20 cellular contexts compared by ENCODE assay signal in genomic region chr1:170518965-170519364, GRCh38.
"Had no signal": no experiment of that assay in that cellular context is flagged by ENCODE, and none has a peak within 500 bp of the region (broad histone marks: within the 10 kb centered on the region; RNA-seq: fewer than 3 reads in every experiment).

No MANE protein-coding gene starts in this region.

- H3K9me3 Mint-ChIP-seq: activated CD4-positive, alpha-beta T cell treated with anti-CD3 and anti-CD28 coated beads, Interleukin-2, amount 10 ng/mL, durations not matched to agents 24 days and 14 days; activated naive CD4-positive, alpha-beta T cell treated with anti-CD3 and anti-CD28 coated beads for 36 hours; activated T-cell treated with anti-CD3 and anti-CD28 coated beads, Interleukin-2, amount 50 U/mL, for 4 hours; natural killer cell treated with Interleukin-12 subunit alpha and Interleukin-12 subunit beta and Interleukin-15 and Interleukin-18, amount 100 ng/mL, for 72 hours; stimulated activated naive B cell treated with anti-CD40 and anti-IgM and Interleukin-4, amounts not matched to agents 10 μg/mL and 1 μg/mL and 100 μg/mL, for 72 hours had no signal

- H3K9ac ChIP-seq: parathyroid adenoma had no signal

- H3K4me1 Mint-ChIP-seq: activated CD4-positive, alpha-beta T cell treated with anti-CD3 and anti-CD28 coated beads, Interleukin-2, amount 10 ng/mL, durations not matched to agents 24 days and 14 days; immature natural killer cell; memory B cell; stimulated activated naive B cell treated with anti-CD40 and anti-IgM and Interleukin-4, amounts not matched to agents 10 μg/mL and 1 μg/mL and 100 μg/mL, for 72 hours had no signal

- H3K27ac Mint-ChIP-seq: activated CD4-positive, alpha-beta T cell treated with anti-CD3 and anti-CD28 coated beads, Interleukin-2, amount 10 ng/mL, durations not matched to agents 24 days and 14 days; activated naive CD4-positive, alpha-beta T cell treated with anti-CD3 and anti-CD28 coated beads for 36 hours; immature natural killer cell; memory B cell; natural killer cell treated with Interleukin-12 subunit alpha and Interleukin-12 subunit beta and Interleukin-15 and Interleukin-18, amount 100 ng/mL, for 72 hours; stimulated activated naive B cell treated with anti-CD40 and anti-IgM and Interleukin-4, amounts not matched to agents 10 μg/mL and 1 μg/mL and 100 μg/mL, for 72 hours had no signal

- H3K4me1 ChIP-seq: parathyroid adenoma, sigmoid colon, spleen had no signal

- H3K27me3 ChIP-seq: neutrophil, spleen had no signal

- H2AFZ ChIP-seq: parathyroid adenoma had no signal

- H3K36me3 Mint-ChIP-seq: immature natural killer cell; memory B cell; natural killer cell treated with Interleukin-12 subunit alpha and Interleukin-12 subunit beta and Interleukin-15 and Interleukin-18, amount 100 ng/mL, for 72 hours; stimulated activated naive B cell treated with anti-CD40 and anti-IgM and Interleukin-4, amounts not matched to agents 10 μg/mL and 1 μg/mL and 100 μg/mL, for 72 hours had no signal

- DNase-seq: activated CD4-positive, alpha-beta T cell treated with anti-CD3 and anti-CD28 coated beads, Interleukin-2, amount 10 ng/mL, durations not matched to agents 24 days and 14 days; activated CD8-positive, alpha-beta memory T cell treated with anti-CD3 and anti-CD28 coated beads, Interleukin-2, amount 50 U/mL, for 4 hours; activated naive CD4-positive, alpha-beta T cell treated with anti-CD3 and anti-CD28 coated beads for 36 hours; activated T-cell treated with anti-CD3 and anti-CD28 coated beads, Interleukin-2, amount 50 U/mL, for 4 hours; cerebellar nuclear complex; effector CD4-positive, alpha-beta T cell; heart right ventricle; immature natural killer cell; kidney glomerular epithelial cell; left ventricle myocardium superior; sigmoid colon; spleen; stimulated activated naive B cell treated with anti-CD40 and anti-IgM and Interleukin-4, amounts not matched to agents 10 μg/mL and 1 μg/mL and 100 μg/mL, for 72 hours; T-helper 1 cell; T-helper 9 cell had no signal

- H3K27ac ChIP-seq: heart right ventricle, neutrophil, parathyroid adenoma, sigmoid colon, spleen had no signal

- H3K9me3 ChIP-seq: heart right ventricle, neutrophil, sigmoid colon, spleen had no signal

- H3K79me2 ChIP-seq: parathyroid adenoma had no signal

- H3K4me3 Mint-ChIP-seq: activated CD4-positive, alpha-beta T cell treated with anti-CD3 and anti-CD28 coated beads, Interleukin-2, amount 10 ng/mL, durations not matched to agents 24 days and 14 days; activated naive CD4-positive, alpha-beta T cell treated with anti-CD3 and anti-CD28 coated beads for 36 hours; activated T-cell treated with anti-CD3 and anti-CD28 coated beads, Interleukin-2, amount 50 U/mL, for 4 hours; immature natural killer cell; memory B cell; natural killer cell treated with Interleukin-12 subunit alpha and Interleukin-12 subunit beta and Interleukin-15 and Interleukin-18, amount 100 ng/mL, for 72 hours; stimulated activated naive B cell treated with anti-CD40 and anti-IgM and Interleukin-4, amounts not matched to agents 10 μg/mL and 1 μg/mL and 100 μg/mL, for 72 hours had no signal

- ATAC-seq: activated T-cell treated with anti-CD3 and anti-CD28 coated beads, Interleukin-2, amount 50 U/mL, for 4 hours; esophagus mucosa; heart right ventricle; left ventricle myocardium superior; natural killer cell treated with Interleukin-12 subunit alpha and Interleukin-12 subunit beta and Interleukin-15 and Interleukin-18, amount 100 ng/mL, for 72 hours; stimulated activated naive B cell treated with anti-CD40 and anti-IgM and Interleukin-4, amounts not matched to agents 10 μg/mL and 1 μg/mL and 100 μg/mL, for 72 hours had no signal

- H3K36me3 ChIP-seq: heart right ventricle, neutrophil, sigmoid colon, spleen had no signal

- H3K4me3 ChIP-seq: heart right ventricle, sigmoid colon, spleen had no signal
